1 cellular context compared by ENCODE assay signal in the genomic region with DNA sequence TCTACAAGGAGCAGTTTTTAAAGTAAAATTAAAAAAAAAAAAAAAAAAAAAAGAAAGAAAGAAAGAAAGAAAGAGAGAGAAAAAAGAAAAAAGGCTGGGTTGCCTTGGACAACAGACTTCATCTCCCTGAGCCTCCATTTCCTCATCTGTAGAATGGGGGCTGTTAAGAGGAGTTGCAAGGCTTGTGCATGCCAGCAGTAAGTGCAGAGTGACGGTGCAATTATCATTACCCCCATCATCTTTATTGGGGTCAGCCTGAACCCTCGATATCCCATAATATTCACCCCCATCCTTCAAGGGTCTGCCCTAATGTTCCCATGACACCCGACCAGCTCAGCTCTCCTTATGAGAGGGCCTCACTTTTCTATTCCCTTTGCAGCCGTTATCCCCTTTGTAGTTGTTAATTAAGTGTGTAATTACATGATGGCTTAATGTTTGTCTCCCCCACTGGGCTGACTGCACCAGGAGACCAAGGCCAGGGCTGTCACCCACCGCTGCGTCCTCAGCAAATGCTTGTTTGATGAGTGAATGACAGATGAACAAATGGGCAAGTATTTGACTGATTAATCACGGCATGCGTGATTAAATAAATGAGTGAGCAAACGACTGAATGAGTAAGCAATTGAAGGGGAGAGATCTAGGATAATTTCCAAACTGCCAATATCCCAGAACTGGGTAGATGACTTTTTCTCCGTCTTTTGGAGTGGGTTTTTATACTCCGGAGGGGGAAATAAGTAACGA.
A peak's percentile ranks its signal among the peaks of the same experiment; 100 is the strongest.
TF ChIP-seq lines count a peak whose summit lies in the region.

No MANE protein-coding gene starts in this region.

TF ChIP-seq in HEK293, 187 proteins besides CTCF, POLR2A, EP300 and RAD21 (continued from another document):
- TF ChIP-seq, protein P1, sequence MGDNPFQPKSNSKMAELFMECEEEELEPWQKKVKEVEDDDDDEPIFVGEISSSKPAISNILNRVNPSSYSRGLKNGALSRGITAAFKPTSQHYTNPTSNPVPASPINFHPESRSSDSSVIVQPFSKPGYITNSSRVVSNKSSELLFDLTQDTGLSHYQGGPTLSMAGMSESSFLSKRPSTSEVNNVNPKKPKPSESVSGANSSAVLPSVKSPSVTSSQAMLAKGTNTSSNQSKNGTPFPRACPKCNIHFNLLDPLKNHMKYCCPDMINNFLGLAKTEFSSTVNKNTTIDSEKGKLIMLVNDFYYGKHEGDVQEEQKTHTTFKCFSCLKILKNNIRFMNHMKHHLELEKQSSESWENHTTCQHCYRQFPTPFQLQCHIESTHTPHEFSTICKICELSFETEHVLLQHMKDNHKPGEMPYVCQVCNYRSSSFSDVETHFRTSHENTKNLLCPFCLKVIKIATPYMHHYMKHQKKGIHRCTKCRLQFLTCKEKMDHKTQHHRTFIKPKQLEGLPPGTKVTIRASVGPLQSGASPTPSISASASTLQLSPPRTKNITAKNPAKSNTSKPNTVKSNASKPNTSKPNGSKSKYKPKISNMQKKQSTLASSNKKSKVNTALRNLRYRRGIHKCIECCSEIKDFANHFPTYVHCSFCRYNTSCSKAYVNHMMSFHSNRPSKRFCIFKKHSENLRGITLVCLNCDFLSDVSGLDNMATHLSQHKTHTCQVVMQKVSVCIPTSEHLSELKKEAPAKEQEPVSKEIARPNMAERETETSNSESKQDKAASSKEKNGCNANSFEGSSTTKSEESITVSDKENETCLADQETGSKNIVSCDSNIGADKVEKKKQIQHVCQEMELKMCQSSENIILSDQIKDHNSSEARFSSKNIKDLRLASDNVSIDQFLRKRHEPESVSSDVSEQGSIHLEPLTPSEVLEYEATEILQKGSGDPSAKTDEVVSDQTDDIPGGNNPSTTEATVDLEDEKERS (tag by site-specific recombination; IDR thresholded peaks at IDR 0.05): peak; percentile 35; the same call in 1 of the 2 replicates
- TF ChIP-seq ZNF2 (tag by site-specific recombination; IDR thresholded peaks at IDR 0.05) (no peak), ZNF768 (tag by site-specific recombination; IDR thresholded peaks at IDR 0.05) (no peak), KLF7 (tag by site-specific recombination; IDR thresholded peaks at IDR 0.05; ENCODE audit: borderline replicate concordance) (no peak), ZNF600 (tag by site-specific recombination; IDR thresholded peaks at IDR 0.05) (no peak), IKZF3 (tag by site-specific recombination; IDR thresholded peaks at IDR 0.05) (0 out of 2 replicates have a peak, but pooled peaks have one; percentile 12), FEZF1 (tag by site-specific recombination; IDR thresholded peaks at IDR 0.05) (peak; percentile 5; the same call in 1 of the 2 replicates), BCL11B (tag by site-specific recombination; IDR thresholded peaks at IDR 0.05; ENCODE audit: low read depth) (no peak), HOXA7 (CRISPR knock-in tag; IDR thresholded peaks at IDR 0.05; ENCODE audit: borderline replicate concordance) (no peak), SP7 (tag by site-specific recombination; IDR thresholded peaks at IDR 0.05) (peak; percentile 56; the same call in 1 of the 2 replicates), ZIC2 (tag by site-specific recombination; IDR thresholded peaks at IDR 0.05) (peak; percentile 39), ZFP41 (tag by site-specific recombination; IDR thresholded peaks at IDR 0.05; ENCODE audit: borderline replicate concordance) (no peak), ZNF175 (tag by site-specific recombination; IDR thresholded peaks at IDR 0.05) (no peak), TRIM28 (IDR thresholded peaks at IDR 0.05; ENCODE audit: borderline replicate concordance, low read length) (no peak), WT1 (tag by site-specific recombination; IDR thresholded peaks at IDR 0.05) (no peak), ZNF792 (tag by site-specific recombination; IDR thresholded peaks at IDR 0.05) (no peak), ZNF548 (tag by site-specific recombination; IDR thresholded peaks at IDR 0.05) (no peak), GLIS1 (tag by site-specific recombination; IDR thresholded peaks at IDR 0.05) (peak; percentile 92), ZNF777 (tag by site-specific recombination; IDR thresholded peaks at IDR 0.05; ENCODE audit: borderline replicate concordance) (no peak)
- TF ChIP-seq, protein P2, sequence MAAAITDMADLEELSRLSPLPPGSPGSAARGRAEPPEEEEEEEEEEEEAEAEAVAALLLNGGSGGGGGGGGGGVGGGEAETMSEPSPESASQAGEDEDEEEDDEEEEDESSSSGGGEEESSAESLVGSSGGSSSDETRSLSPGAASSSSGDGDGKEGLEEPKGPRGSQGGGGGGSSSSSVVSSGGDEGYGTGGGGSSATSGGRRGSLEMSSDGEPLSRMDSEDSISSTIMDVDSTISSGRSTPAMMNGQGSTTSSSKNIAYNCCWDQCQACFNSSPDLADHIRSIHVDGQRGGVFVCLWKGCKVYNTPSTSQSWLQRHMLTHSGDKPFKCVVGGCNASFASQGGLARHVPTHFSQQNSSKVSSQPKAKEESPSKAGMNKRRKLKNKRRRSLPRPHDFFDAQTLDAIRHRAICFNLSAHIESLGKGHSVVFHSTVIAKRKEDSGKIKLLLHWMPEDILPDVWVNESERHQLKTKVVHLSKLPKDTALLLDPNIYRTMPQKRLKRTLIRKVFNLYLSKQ (tag by site-specific recombination; IDR thresholded peaks at IDR 0.05; ENCODE audit: borderline replicate concordance): no peak
- TF ChIP-seq, protein P3, sequence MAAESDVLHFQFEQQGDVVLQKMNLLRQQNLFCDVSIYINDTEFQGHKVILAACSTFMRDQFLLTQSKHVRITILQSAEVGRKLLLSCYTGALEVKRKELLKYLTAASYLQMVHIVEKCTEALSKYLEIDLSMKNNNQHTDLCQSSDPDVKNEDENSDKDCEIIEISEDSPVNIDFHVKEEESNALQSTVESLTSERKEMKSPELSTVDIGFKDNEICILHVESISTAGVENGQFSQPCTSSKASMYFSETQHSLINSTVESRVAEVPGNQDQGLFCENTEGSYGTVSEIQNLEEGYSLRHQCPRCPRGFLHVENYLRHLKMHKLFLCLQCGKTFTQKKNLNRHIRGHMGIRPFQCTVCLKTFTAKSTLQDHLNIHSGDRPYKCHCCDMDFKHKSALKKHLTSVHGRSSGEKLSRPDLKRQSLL (tag by site-specific recombination; IDR thresholded peaks at IDR 0.05): no peak
- TF ChIP-seq, protein P4, sequence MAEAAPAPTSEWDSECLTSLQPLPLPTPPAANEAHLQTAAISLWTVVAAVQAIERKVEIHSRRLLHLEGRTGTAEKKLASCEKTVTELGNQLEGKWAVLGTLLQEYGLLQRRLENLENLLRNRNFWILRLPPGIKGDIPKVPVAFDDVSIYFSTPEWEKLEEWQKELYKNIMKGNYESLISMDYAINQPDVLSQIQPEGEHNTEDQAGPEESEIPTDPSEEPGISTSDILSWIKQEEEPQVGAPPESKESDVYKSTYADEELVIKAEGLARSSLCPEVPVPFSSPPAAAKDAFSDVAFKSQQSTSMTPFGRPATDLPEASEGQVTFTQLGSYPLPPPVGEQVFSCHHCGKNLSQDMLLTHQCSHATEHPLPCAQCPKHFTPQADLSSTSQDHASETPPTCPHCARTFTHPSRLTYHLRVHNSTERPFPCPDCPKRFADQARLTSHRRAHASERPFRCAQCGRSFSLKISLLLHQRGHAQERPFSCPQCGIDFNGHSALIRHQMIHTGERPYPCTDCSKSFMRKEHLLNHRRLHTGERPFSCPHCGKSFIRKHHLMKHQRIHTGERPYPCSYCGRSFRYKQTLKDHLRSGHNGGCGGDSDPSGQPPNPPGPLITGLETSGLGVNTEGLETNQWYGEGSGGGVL (tag by site-specific recombination; IDR thresholded peaks at IDR 0.05): peak; percentile 79; the same call in 1 of the 2 replicates
- TF ChIP-seq, protein P5, sequence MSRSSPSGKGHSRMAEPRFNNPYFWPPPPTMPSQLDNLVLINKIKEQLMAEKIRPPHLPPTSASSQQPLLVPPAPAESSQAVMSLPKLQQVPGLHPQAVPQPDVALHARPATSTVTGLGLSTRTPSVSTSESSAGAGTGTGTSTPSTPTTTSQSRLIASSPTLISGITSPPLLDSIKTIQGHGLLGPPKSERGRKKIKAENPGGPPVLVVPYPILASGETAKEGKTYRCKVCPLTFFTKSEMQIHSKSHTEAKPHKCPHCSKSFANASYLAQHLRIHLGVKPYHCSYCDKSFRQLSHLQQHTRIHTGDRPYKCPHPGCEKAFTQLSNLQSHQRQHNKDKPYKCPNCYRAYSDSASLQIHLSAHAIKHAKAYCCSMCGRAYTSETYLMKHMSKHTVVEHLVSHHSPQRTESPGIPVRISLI (tag by site-specific recombination; IDR thresholded peaks at IDR 0.05): peak; percentile 34; the same call in 1 of the 2 replicates
